ENCODE assay signal across 8 cellular contexts in genomic region chr19:1103691-1104451, GRCh38. TPM values are rescaled to one million over a fixed set of nuclear protein-coding genes. Genes with fewer than 3 reads are reported as not detected.
DNase-seq lines count a peak whose midpoint lies in the region; ATAC-seq and TF ChIP-seq lines count a peak whose summit lies in the region.

GPX4 (plus strand) TSS chr19:1103994; CDS start chr19:1104044, 50 bp downstream.

- H3K9me3 ChIP-seq in CD8-positive, alpha-beta T cell (ENCODE audit: low read length): no peaks in the 10 kb centered on the region

- H3K27ac Mint-ChIP-seq in CD8-positive, alpha-beta T cell: peak within 1 kb of the TSS; percentile 92

- H3K9me3 Mint-ChIP-seq in CD8-positive, alpha-beta T cell: no peaks in the 10 kb centered on the region

- peaks cover 46% of the 10 kb centered on the region for H3K4me1 ChIP-seq in CD8-positive, alpha-beta T cell (ENCODE audit: insufficient read depth, low read length)

- peak; percentile 96 to 99 (median 98) for DNase-seq in CD8-positive, alpha-beta T cell
- DNase-seq in HS-5 (ENCODE audit: low read depth) (peak; percentile 88), lung microvascular endothelial cell (ENCODE audit: low read depth in 2 of 2) (peak; percentile 100)
- DNase-seq in NK-92 treated with Interleukin-12 subunit alpha and Interleukin-12 subunit beta, amount 100 ng/mL, for 24 hours (lab: John Stamatoyannopoulos, UW): peak; percentile 99
- DNase-seq in activated CD8-positive, alpha-beta memory T cell treated with anti-CD3 and anti-CD28 coated beads for 24 hours: peak; percentile 98
- peak; percentile 98 for DNase-seq in effector CD8-positive, alpha-beta T cell (lab: John Stamatoyannopoulos, UW)
- DNase-seq in stimulated activated CD4-positive, alpha-beta T cell treated with anti-CD3 and anti-CD28 coated beads, TNF-alpha, amount 100 ng/mL, for 48 hours (ENCODE audit: low read depth in 3 of 3): peak; percentile 94 to 98 (median 97)

- H3K4me1 Mint-ChIP-seq in CD8-positive, alpha-beta T cell (ENCODE audit: low read depth): peaks cover 27% of the 10 kb centered on the region

- no peak for TF ChIP-seq CTCF in CD8-positive, alpha-beta T cell (IDR thresholded peaks at IDR 0.05)

- no peaks in the 10 kb centered on the region for H3K27me3 ChIP-seq in CD8-positive, alpha-beta T cell (ENCODE audit: insufficient read depth, low read length)

- peaks cover 9% of the 10 kb centered on the region for H3K36me3 Mint-ChIP-seq in CD8-positive, alpha-beta T cell

- ATAC-seq in CD8-positive, alpha-beta T cell: peak; percentile 88
- peak; percentile 70 for ATAC-seq in GM19467 (IDR thresholded peaks at IDR 0.05; ENCODE audit: unreplicated experiment)

- peak within 1 kb of the TSS; percentile 86 for H3K27ac ChIP-seq in CD8-positive, alpha-beta T cell (ENCODE audit: low read depth, low read length)

- peaks cover 5% of the 10 kb centered on the region for H3K36me3 ChIP-seq in CD8-positive, alpha-beta T cell (ENCODE audit: insufficient read depth, low read length)

- peak within 1 kb of the TSS; percentile 93 for H3K4me3 ChIP-seq in CD8-positive, alpha-beta T cell (ENCODE audit: low read depth, low read length)

- POLR2A ChIA-PET in CD8-positive, alpha-beta T cell (lab: Charles Lee): interaction anchor here (0.6 to 6.7 kb wide), 18 partner anchors 14 to 225 kb away, joined by 3 to 58 read pairs (median 4); partner anchors contain the start of genes ABCA7, ARHGAP45, CIRBP and CNN2

- intact Hi-C loops in CD8-positive, alpha-beta T cell (cut with DNase I, micrococcal nuclease): loop anchor here (1.0 to 5.0 kb wide), 7 partner anchors 9 to 278 kb away; partner anchors contain the start of genes ATP5F1D (in 2 of the 2), ARHGAP45 (in 1 of the 2), CIRBP (in 1 of the 2) and NDUFS7 (in 1 of the 2)

- peak within 1 kb of the TSS; percentile 76 for H3K4me3 Mint-ChIP-seq in CD8-positive, alpha-beta T cell

- CTCF ChIA-PET in CD8-positive, alpha-beta T cell (lab: Charles Lee): interaction anchor here (1.0 kb wide), 1 partner anchor 90 kb away, joined by 3 read pairs; no protein-coding TSS in a partner anchor

- H3K27me3 Mint-ChIP-seq in CD8-positive, alpha-beta T cell (ENCODE audit: low read depth): no peaks in the 10 kb centered on the region

RNA-seq across cellular contexts. Expression of gene GPX4, which starts in this region (rescaled TPM):
- total RNA-seq in CD8-positive, alpha-beta T cell: 100 to 1,000 TPM; 172 to 174 TPM
- 415 and 423 TPM in 2 replicates for total RNA-seq in lung microvascular endothelial cell

Comparison
In these comparisons a context has a peak if more than half of its experiments do, and no peak if none do; other contexts are left out.
1. Peak in every context shown above with its lines: DNase-seq, ATAC-seq, H3K4me3 ChIP-seq and H3K27ac ChIP-seq.